ENCODE assay signal across 28 cellular contexts in genomic region chr6:128173290-128173689, GRCh38.
"Had no signal": no experiment of that assay in that cellular context is flagged by ENCODE, and none has a peak within 500 bp of the region (broad histone marks: within the 10 kb centered on the region; RNA-seq: fewer than 3 reads in every experiment).

No MANE protein-coding gene starts in this region.

- H3K9me3 Mint-ChIP-seq: activated CD4-positive, alpha-beta T cell treated with anti-CD3 and anti-CD28 coated beads, Interleukin-2, amount 10 ng/mL, durations not matched to agents 24 days and 14 days; activated CD8-positive, alpha-beta T cell treated with anti-CD3 and anti-CD28 coated beads for 36 hours; activated naive CD8-positive, alpha-beta T cell treated with anti-CD3 and anti-CD28 coated beads, Interleukin-2, amount 50 U/mL, for 24 hours; activated T-helper 1 cell treated with anti-CD3 and anti-CD28 coated beads, Interleukin-12 subunit alpha, Interleukin-12 subunit beta, Interleukin-2, Interleukin-4 antibody, amounts not matched to agents 30 ng/mL and 10 ng/mL and 1 ng/mL, durations not matched to agents 14 hours and 24 hours and 36 hours; brain; nephron progenitor cell; T-cell; T-helper 2 cell treated with Interferon-gamma antibody and Interleukin-4, amounts not matched to agents 5 μg/mL and 100 μg/mL, for 36 hours; type B pancreatic cell had no signal

- H3K27me3 Mint-ChIP-seq: activated CD8-positive, alpha-beta memory T cell treated with anti-CD3 and anti-CD28 coated beads, Interleukin-2, amount 10 ng/mL, durations not matched to agents 7 days and 5 days; activated CD8-positive, alpha-beta T cell treated with anti-CD3 and anti-CD28 coated beads for 36 hours; activated naive CD8-positive, alpha-beta T cell treated with anti-CD3 and anti-CD28 coated beads, Interleukin-2, amount 50 U/mL, for 24 hours; brain; T-cell; type B pancreatic cell had no signal

- H3K4me1 ChIP-seq: left lung, right atrium auricular region had no signal

- H3K4me3 ChIP-seq: gastrocnemius medialis, left lung, lung, pancreas, psoas muscle, right atrium auricular region, thoracic aorta had no signal

- H3K4me1 Mint-ChIP-seq: activated CD4-positive, alpha-beta T cell treated with anti-CD3 and anti-CD28 coated beads, Interleukin-2, amount 10 ng/mL, durations not matched to agents 24 days and 14 days; activated CD8-positive, alpha-beta memory T cell treated with anti-CD3 and anti-CD28 coated beads, Interleukin-2, amount 10 ng/mL, durations not matched to agents 7 days and 5 days; nephron progenitor cell had no signal

- H3K27me3 ChIP-seq: gastrocnemius medialis, left lung, pancreas, right atrium auricular region had no signal

- H3K36me3 ChIP-seq: gastrocnemius medialis, left lung, pancreas, right atrium auricular region, thoracic aorta had no signal

- DNase-seq: activated CD4-positive, alpha-beta T cell treated with anti-CD3 and anti-CD28 coated beads, Interleukin-2, amount 10 ng/mL, durations not matched to agents 24 days and 14 days; activated CD8-positive, alpha-beta memory T cell treated with anti-CD3 and anti-CD28 coated beads, Interleukin-2, amount 10 ng/mL, durations not matched to agents 7 days and 5 days; activated CD8-positive, alpha-beta T cell treated with anti-CD3 and anti-CD28 coated beads for 36 hours; activated gamma-delta T cell; activated naive CD4-positive, alpha-beta T cell treated with anti-CD3 and anti-CD28 coated beads, Interleukin-2, amount 50 U/mL, for 16 hours; activated naive CD8-positive, alpha-beta T cell treated with anti-CD3 and anti-CD28 coated beads, Interleukin-2, amount 50 U/mL, for 24 hours; activated T-cell treated with anti-CD3 and anti-CD28 coated beads for 4 hours; anterior cingulate cortex; cortex of kidney; erythroblast; gastrocnemius medialis; head of caudate nucleus; left lung; midbrain; nephron progenitor cell; pancreas; psoas muscle; stimulated activated CD4-positive, alpha-beta T cell treated with anti-CD3 and anti-CD28 coated beads, Interleukin-4, amount 100 ng/mL, for 24 hours; stimulated activated naive CD4-positive, alpha-beta T cell treated with Interleukin-2 at 50 U/mL for 16 hours; T-cell had no signal

- H3K36me3 Mint-ChIP-seq: activated CD8-positive, alpha-beta memory T cell treated with anti-CD3 and anti-CD28 coated beads, Interleukin-2, amount 10 ng/mL, durations not matched to agents 7 days and 5 days; brain; T-cell; type B pancreatic cell had no signal

- H3K4me3 Mint-ChIP-seq: activated CD4-positive, alpha-beta T cell treated with anti-CD3 and anti-CD28 coated beads, Interleukin-2, amount 10 ng/mL, durations not matched to agents 24 days and 14 days; activated CD8-positive, alpha-beta memory T cell treated with anti-CD3 and anti-CD28 coated beads, Interleukin-2, amount 10 ng/mL, durations not matched to agents 7 days and 5 days; activated CD8-positive, alpha-beta T cell treated with anti-CD3 and anti-CD28 coated beads for 36 hours; activated naive CD8-positive, alpha-beta T cell treated with anti-CD3 and anti-CD28 coated beads, Interleukin-2, amount 50 U/mL, for 24 hours; activated T-helper 1 cell treated with anti-CD3 and anti-CD28 coated beads, Interleukin-12 subunit alpha, Interleukin-12 subunit beta, Interleukin-2, Interleukin-4 antibody, amounts not matched to agents 30 ng/mL and 10 ng/mL and 1 ng/mL, durations not matched to agents 14 hours and 24 hours and 36 hours; brain; nephron progenitor cell; T-cell; T-helper 2 cell treated with Interferon-gamma antibody and Interleukin-4, amounts not matched to agents 5 μg/mL and 100 μg/mL, for 36 hours; type B pancreatic cell had no signal

- H3K27ac ChIP-seq: gastrocnemius medialis, left lung, pancreas, psoas muscle, right atrium auricular region, thoracic aorta, VCaP had no signal

- H3K27ac Mint-ChIP-seq: activated CD4-positive, alpha-beta T cell treated with anti-CD3 and anti-CD28 coated beads, Interleukin-2, amount 10 ng/mL, durations not matched to agents 24 days and 14 days; activated CD8-positive, alpha-beta memory T cell treated with anti-CD3 and anti-CD28 coated beads, Interleukin-2, amount 10 ng/mL, durations not matched to agents 7 days and 5 days; activated CD8-positive, alpha-beta T cell treated with anti-CD3 and anti-CD28 coated beads for 36 hours; activated naive CD8-positive, alpha-beta T cell treated with anti-CD3 and anti-CD28 coated beads, Interleukin-2, amount 50 U/mL, for 24 hours; activated T-helper 1 cell treated with anti-CD3 and anti-CD28 coated beads, Interleukin-12 subunit alpha, Interleukin-12 subunit beta, Interleukin-2, Interleukin-4 antibody, amounts not matched to agents 30 ng/mL and 10 ng/mL and 1 ng/mL, durations not matched to agents 14 hours and 24 hours and 36 hours; brain; nephron progenitor cell; T-cell; T-helper 2 cell treated with Interferon-gamma antibody and Interleukin-4, amounts not matched to agents 5 μg/mL and 100 μg/mL, for 36 hours; type B pancreatic cell had no signal
